Comparison of ENCODE assay signal across 14 cellular contexts in genomic region chr3:190579514-190580137, GRCh38.
"Had no signal": no experiment of that assay in that cellular context is flagged by ENCODE, and none has a peak within 500 bp of the region (broad histone marks: within the 10 kb centered on the region; RNA-seq: fewer than 3 reads in every experiment).

No MANE protein-coding gene starts in this region.

- H3K36me3 ChIP-seq: ascending aorta, tibial nerve, uterus had no signal

- H3K4me1 ChIP-seq: ascending aorta, uterus had no signal

- H3K27me3 ChIP-seq: ascending aorta, hepatocyte, tibial nerve, uterus had no signal

- H3K4me3 ChIP-seq: ascending aorta, hepatocyte, tibial nerve, uterus had no signal

- H3K9me3 ChIP-seq: ascending aorta, tibial nerve, uterus had no signal

- H3K27ac ChIP-seq: ascending aorta, hepatocyte, tibial nerve, uterus had no signal

- DNase-seq: activated CD4-positive, alpha-beta T cell treated with anti-CD3 and anti-CD28 coated beads for 1 hour; activated CD4-positive, alpha-beta T cell treated with anti-CD3 and anti-CD28 coated beads, Interleukin-2, amount 50 U/mL, for 4 hours; activated gamma-delta T cell; activated T-cell treated with anti-CD3 and anti-CD28 coated beads, Interleukin-2, amount 50 U/mL, for 72 hours; effector CD8-positive, alpha-beta T cell; naive B cell; stimulated activated CD4-positive, alpha-beta T cell treated with anti-CD3 and anti-CD28 coated beads, Interleukin-2, amount 100 ng/mL, for 24 hours; stimulated activated naive CD4-positive, alpha-beta T cell treated with Interleukin-2 at 50 U/mL for 16 hours; substantia nigra; T1000; uterus had no signal
